ENCODE assay signal across 16 cellular contexts in the genomic region with DNA sequence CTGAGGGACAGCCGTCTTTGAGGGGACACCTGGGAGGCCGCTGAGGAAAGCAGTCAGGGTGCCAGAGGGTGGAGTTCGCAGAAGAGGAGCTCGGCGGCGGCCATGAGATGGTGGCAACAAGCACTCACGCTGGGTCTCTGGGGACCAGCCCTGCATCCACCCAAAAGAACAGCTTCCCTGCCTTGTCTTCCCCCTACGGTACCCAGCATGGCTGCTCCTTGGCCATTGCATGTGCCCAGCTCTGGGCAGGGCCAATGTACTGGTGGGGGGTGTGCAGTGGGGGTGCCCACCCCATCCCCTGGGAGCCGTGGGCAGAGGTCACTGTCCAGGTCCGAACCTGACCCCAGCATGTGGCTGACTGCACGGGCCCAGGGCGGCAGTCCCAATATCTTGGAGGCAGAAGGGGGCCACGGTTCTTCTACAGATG. TPM values are rescaled to one million over a fixed set of nuclear protein-coding genes. Genes with fewer than 3 reads are reported as not detected.
DNase-seq lines count a peak whose midpoint lies in the region; ATAC-seq and TF ChIP-seq lines count a peak whose summit lies in the region.
"Had no signal": no experiment of that assay in that cellular context is flagged by ENCODE, and none has a peak within 500 bp of the region (broad histone marks: within the 10 kb centered on the region; RNA-seq: fewer than 3 reads in every experiment).

No MANE protein-coding gene starts in this region.

- H3K79me2 ChIP-seq in SK-N-SH (ENCODE audit: insufficient read depth) (no peaks in the 10 kb centered on the region), MM.1S (ENCODE audit: low read length) (no peaks in the 10 kb centered on the region)

- H3K4me2 ChIP-seq in SK-N-SH (no peak overlapping the region), MM.1S (ENCODE audit: low read depth, low read length) (no peak overlapping the region)
- H3K4me2 ChIP-seq: PC-9 had no signal

- CTCF ChIA-PET in SK-N-SH (lab: Yijun Ruan, JAX) = interaction anchor here (0.6 to 1.8 kb wide), 2 partner anchors 31 to 60 kb away, joined by 3 to 9 read pairs; no protein-coding TSS in a partner anchor

- no peak overlapping the region for H3K9ac ChIP-seq in SK-N-SH
- H3K9ac ChIP-seq in MM.1S (ENCODE audit: low read length) = no peak overlapping the region

- peaks cover 2 to 21% of the 10 kb centered on the region in 2 experiments for H3K36me3 ChIP-seq in SK-N-SH (replicated peaks in 1 of 2; ENCODE audit: control insufficient read depth in 1 of 2, insufficient read depth in 2 of 2, low read length in 1 of 2)
- H3K36me3 ChIP-seq in breast epithelium = peaks cover 5% of the 10 kb centered on the region
- H3K36me3 ChIP-seq in lower lobe of right lung = peaks cover 43% of the 10 kb centered on the region
- H3K36me3 ChIP-seq in thyroid gland = peaks cover 7 to 9% of the 10 kb centered on the region in 2 donors
- no peaks in the 10 kb centered on the region for H3K36me3 ChIP-seq in MM.1S (replicated peaks; ENCODE audit: insufficient read depth, low read length)

- WGBS in SK-N-SH (ENCODE audit: low lambda C conversion rate) = 100% methylated on average over 5 of the region's 13 CpGs
- WGBS in thyroid gland, 2 donors = 92 to 94% methylated on average over 10 to 11 of the region's 13 CpGs

- H2AFZ ChIP-seq in SK-N-SH (ENCODE audit: low read depth) (no peak overlapping the region), MM.1S (ENCODE audit: low read length) (no peak overlapping the region)
- H2AFZ ChIP-seq: PC-9 had no signal

- TF ChIP-seq EP300 in SK-N-SH (IDR thresholded peaks at IDR 0.05; ENCODE audit: borderline replicate concordance in 1 of 2, low read depth in 1 of 2, low read length in 1 of 2) = no peak

- H3K9me3 ChIP-seq in SK-N-SH (no peaks in the 10 kb centered on the region), breast epithelium (no peaks in the 10 kb centered on the region), lower lobe of right lung (no peaks in the 10 kb centered on the region), thyroid gland (no peaks in the 10 kb centered on the region), MM.1S (replicated peaks; ENCODE audit: insufficient read depth, low read length) (no peaks in the 10 kb centered on the region)

- no peak for TF ChIP-seq RAD21 in SK-N-SH (IDR thresholded peaks at IDR 0.05; ENCODE audit: low read length)

- H3K4me3 ChIP-seq in SK-N-SH (ENCODE audit: low read depth in 2 of 2, low read length in 1 of 2) (no peak overlapping the region), breast epithelium (no peak overlapping the region), lower lobe of right lung (no peak overlapping the region), thyroid gland (replicated peaks in 1 of 3) (no peak overlapping the region), MM.1S (ENCODE audit: low read length) (no peak overlapping the region)
- H3K4me3 ChIP-seq: lung, PC-9 had no signal

- DNase-seq in SK-N-SH = peak; percentile 30
- DNase-seq in breast epithelium (ENCODE audit: low spot score in 2 of 2) = peak in 1 of 2 donors; percentile 43
- DNase-seq in lower lobe of right lung = peak; percentile 44
- DNase-seq in thyroid gland = no peak
- no peak for DNase-seq in mucosa of gallbladder (ENCODE audit: low spot score)
- no peak for DNase-seq in NCI-H1417 (lab: John Stamatoyannopoulos, UW)
- DNase-seq in MM.1S = no peak
- DNase-seq: activated CD8-positive, alpha-beta T cell treated with anti-CD3 and anti-CD28 coated beads, Interleukin-2, amount 10 ng/mL, durations not matched to agents 7 days and 5 days; CD4-positive, CD25-positive, alpha-beta regulatory T cell; PC-9; stimulated activated CD4-positive, alpha-beta T cell treated with anti-CD3 and anti-CD28 coated beads, Interleukin-2, amount 100 ng/mL, for 24 hours; SW 1271; trophoblast cell had no signal

- H3F3A ChIP-seq in SK-N-SH (replicated peaks; ENCODE audit: insufficient read depth) (peaks cover 12% of the 10 kb centered on the region), MM.1S (ENCODE audit: insufficient read depth, low read length) (no peaks in the 10 kb centered on the region)

- H3K27me3 ChIP-seq in SK-N-SH (ENCODE audit: insufficient read depth) = no peaks in the 10 kb centered on the region
- no peaks in the 10 kb centered on the region for H3K27me3 ChIP-seq in breast epithelium
- H3K27me3 ChIP-seq in lower lobe of right lung (ENCODE audit: low read depth) = no peaks in the 10 kb centered on the region
- no peaks in the 10 kb centered on the region for H3K27me3 ChIP-seq in thyroid gland
- no peaks in the 10 kb centered on the region for H3K27me3 ChIP-seq in MM.1S (replicated peaks; ENCODE audit: insufficient read depth, low read length)

- H4K20me1 ChIP-seq in SK-N-SH (ENCODE audit: insufficient read depth) = peaks cover 13% of the 10 kb centered on the region; the same call in 1 of the 2 replicates
- no peaks in the 10 kb centered on the region for H4K20me1 ChIP-seq in MM.1S (ENCODE audit: insufficient read depth, low read length)

- no peak for TF ChIP-seq CTCF in SK-N-SH (IDR thresholded peaks at IDR 0.05)
- TF ChIP-seq CTCF in breast epithelium (IDR thresholded peaks at IDR 0.05) = no peak
- no peak for TF ChIP-seq CTCF in lower lobe of right lung (IDR thresholded peaks at IDR 0.05)
- TF ChIP-seq CTCF in thyroid gland (IDR thresholded peaks at IDR 0.05) = no peak
- TF ChIP-seq CTCF in MM.1S (IDR thresholded peaks at IDR 0.05; ENCODE audit: low read length) = no peak

- ATAC-seq in SK-N-SH treated with all-trans-retinoic acid at 6 μM for 48 hours = no peak
- no peak for ATAC-seq in lower lobe of right lung
- ATAC-seq: activated CD8-positive, alpha-beta T cell treated with anti-CD3 and anti-CD28 coated beads, Interleukin-2, amount 10 ng/mL, durations not matched to agents 7 days and 5 days; activated T-helper 17 cell treated with anti-CD3 and anti-CD28 coated beads, Interleukin-2, amount 50 U/mL, for 72 hours had no signal

- POLR2A ChIA-PET in SK-N-SH (lab: Yijun Ruan, JAX) = no interaction called here

- H3K9me2 ChIP-seq in SK-N-SH (no peaks in the 10 kb centered on the region), MM.1S (replicated peaks; ENCODE audit: insufficient read depth, low read length) (no peaks in the 10 kb centered on the region)

- intact Hi-C loops in breast epithelium (cut with DNase I; ENCODE audit: low total_unique reads) = no loop called here
- intact Hi-C loops in lower lobe of right lung (cut with DNase I) = no loop called here
- intact Hi-C loops in thyroid gland (cut with DNase I) = no loop called here

- TF ChIP-seq POLR2A in breast epithelium (IDR thresholded peaks at IDR 0.05) (no peak), thyroid gland (IDR thresholded peaks at IDR 0.05) (no peak)

- H3K27ac ChIP-seq in SK-N-SH (ENCODE audit: low read depth in 2 of 2, low read length in 1 of 2) (no peak overlapping the region), breast epithelium (peak overlapping the region; percentile 85 to 95), lower lobe of right lung (no peak overlapping the region), thyroid gland (peak overlapping the region in 2 of 3 donors; percentile 41 to 66), MM.1S (ENCODE audit: low read length) (no peak overlapping the region)
- H3K27ac ChIP-seq: PC-9 had no signal

- H3K4me1 ChIP-seq in SK-N-SH (ENCODE audit: control insufficient read depth in 1 of 2, insufficient read depth in 2 of 2, low read depth in 1 of 2, low read length in 1 of 2) = peaks cover 0 to 14% of the 10 kb centered on the region in 2 experiments; a peak in 1 of 4 replicates
- H3K4me1 ChIP-seq in breast epithelium = peaks cover 24 to 35% of the 10 kb centered on the region in 2 donors
- H3K4me1 ChIP-seq in lower lobe of right lung = peaks cover 44% of the 10 kb centered on the region
- peaks cover 3 to 33% of the 10 kb centered on the region in 2 donors for H3K4me1 ChIP-seq in thyroid gland
- no peaks in the 10 kb centered on the region for H3K4me1 ChIP-seq in MM.1S (ENCODE audit: low read length)

TF ChIP-seq in SK-N-SH, 30 proteins besides CTCF, POLR2A, EP300 and RAD21 (continues in another document):
- no peak for TF ChIP-seq TEAD4 (IDR thresholded peaks at IDR 0.05; ENCODE audit: borderline replicate concordance, insufficient read depth)
- no peak for TF ChIP-seq RCOR1 (IDR thresholded peaks at IDR 0.05; ENCODE audit: low read length)
- TF ChIP-seq TAF1 (IDR thresholded peaks at IDR 0.05; ENCODE audit: borderline replicate concordance, low read depth, low read length) = no peak
- TF ChIP-seq MXI1 (IDR thresholded peaks at IDR 0.05; ENCODE audit: low read depth, low read length) = no peak
- no peak for TF ChIP-seq JUND (IDR thresholded peaks at IDR 0.05)
- TF ChIP-seq, protein P1, sequence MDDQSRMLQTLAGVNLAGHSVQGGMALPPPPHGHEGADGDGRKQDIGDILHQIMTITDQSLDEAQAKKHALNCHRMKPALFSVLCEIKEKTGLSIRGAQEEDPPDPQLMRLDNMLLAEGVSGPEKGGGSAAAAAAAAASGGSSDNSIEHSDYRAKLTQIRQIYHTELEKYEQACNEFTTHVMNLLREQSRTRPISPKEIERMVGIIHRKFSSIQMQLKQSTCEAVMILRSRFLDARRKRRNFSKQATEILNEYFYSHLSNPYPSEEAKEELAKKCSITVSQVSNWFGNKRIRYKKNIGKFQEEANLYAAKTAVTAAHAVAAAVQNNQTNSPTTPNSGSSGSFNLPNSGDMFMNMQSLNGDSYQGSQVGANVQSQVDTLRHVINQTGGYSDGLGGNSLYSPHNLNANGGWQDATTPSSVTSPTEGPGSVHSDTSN (IDR thresholded peaks at IDR 0.05) = no peak

TF ChIP-seq in SK-N-SH treated with all-trans-retinoic acid at 6 μM for 48 hours, 23 proteins besides CTCF, POLR2A, EP300 and RAD21 (continues in another document):
- TF ChIP-seq GLIS3 (CRISPR knock-in tag; IDR thresholded peaks at IDR 0.05) = no peak

RNA-seq across cellular contexts. Expression of a gene that starts 42.3 kb away (rescaled TPM):
- polyA plus RNA-seq in SK-N-SH (2012; rRNA removed) = 7.8 and 10.9 TPM in 2 replicates
- polyA plus RNA-seq in SK-N-SH (2012; cell fraction: cytosol; rRNA removed) = 2.7 and 4.3 TPM in 2 replicates
- polyA plus RNA-seq in SK-N-SH (2012; cell fraction: nucleus; rRNA removed) = 39.6 and 46.8 TPM in 2 replicates
- total RNA-seq in breast epithelium = 10 to 100 TPM; 25.3 to 64.2 (median 27.8) TPM
- 46.2 TPM for total RNA-seq in lower lobe of right lung
- total RNA-seq in thyroid gland = 10 to 100 TPM; 24.2 to 46.7 (median 34.4) TPM
- total RNA-seq in mucosa of gallbladder = 45.2 TPM

Comparison
In these comparisons a context has a peak if more than half of its experiments do, and no peak if none do; other contexts are left out.
1. DNase-seq: peak in SK-N-SH (single experiment) and lower lobe of right lung (single experiment); none in thyroid gland (0 of 2), mucosa of gallbladder (single experiment), NCI-H1417 (0 of 3) and MM.1S (single experiment).
2. H3K27ac ChIP-seq: peak in breast epithelium (2 of 2) and thyroid gland (2 of 3); none in SK-N-SH (0 of 2), lower lobe of right lung (single experiment) and MM.1S (single experiment).